ENCODE assay signal across 1 cellular context in the genomic region with DNA sequence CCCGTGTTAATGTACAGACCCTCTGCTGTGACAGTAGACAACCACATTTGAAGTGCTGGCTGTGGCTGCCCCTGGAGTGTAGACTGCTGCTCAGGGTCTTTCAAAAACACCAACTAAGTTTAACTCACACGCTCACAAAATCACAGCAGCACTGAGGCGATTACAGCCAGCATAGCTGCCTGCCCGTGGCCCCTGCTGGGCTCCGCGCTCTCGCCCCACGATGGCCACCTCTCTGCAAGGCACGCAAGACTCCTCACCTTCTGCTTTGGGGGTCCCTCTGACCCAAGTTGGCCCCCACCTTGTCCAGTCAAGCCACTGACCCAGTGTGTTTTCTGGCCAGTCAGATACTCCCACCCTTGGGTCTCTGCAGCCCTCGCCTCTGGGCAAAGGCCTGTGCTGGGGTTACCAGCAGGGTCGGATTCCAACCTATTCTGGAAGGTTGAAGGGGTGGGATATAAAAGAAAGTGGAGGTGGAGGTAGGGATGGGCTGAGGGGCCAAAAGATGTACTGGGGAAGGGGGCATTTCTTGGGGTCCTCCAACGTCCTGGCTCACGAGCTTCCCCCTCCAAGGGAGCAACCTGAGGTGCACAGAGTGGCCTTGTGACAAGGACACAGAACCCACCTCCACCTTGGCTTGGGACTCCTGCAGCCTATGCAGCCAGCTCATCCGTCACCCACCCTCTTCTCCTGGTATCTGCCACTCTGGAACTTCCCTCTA.
TF ChIP-seq lines count a peak whose summit lies in the region.

No MANE protein-coding gene starts in this region.

TF ChIP-seq in H1, 55 proteins besides CTCF, POLR2A, EP300 and RAD21:
- TF ChIP-seq, protein P1, sequence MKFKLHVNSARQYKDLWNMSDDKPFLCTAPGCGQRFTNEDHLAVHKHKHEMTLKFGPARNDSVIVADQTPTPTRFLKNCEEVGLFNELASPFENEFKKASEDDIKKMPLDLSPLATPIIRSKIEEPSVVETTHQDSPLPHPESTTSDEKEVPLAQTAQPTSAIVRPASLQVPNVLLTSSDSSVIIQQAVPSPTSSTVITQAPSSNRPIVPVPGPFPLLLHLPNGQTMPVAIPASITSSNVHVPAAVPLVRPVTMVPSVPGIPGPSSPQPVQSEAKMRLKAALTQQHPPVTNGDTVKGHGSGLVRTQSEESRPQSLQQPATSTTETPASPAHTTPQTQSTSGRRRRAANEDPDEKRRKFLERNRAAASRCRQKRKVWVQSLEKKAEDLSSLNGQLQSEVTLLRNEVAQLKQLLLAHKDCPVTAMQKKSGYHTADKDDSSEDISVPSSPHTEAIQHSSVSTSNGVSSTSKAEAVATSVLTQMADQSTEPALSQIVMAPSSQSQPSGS (IDR thresholded peaks at IDR 0.05; ENCODE audit: low read length) = no peak
- no peak for TF ChIP-seq PHF8 (conservative IDR thresholded peaks at IDR 0.05; ENCODE audit: low read depth, low read length)
- no peak for TF ChIP-seq YY1 (IDR thresholded peaks at IDR 0.05; ENCODE audit: low read depth, low read length)
- TF ChIP-seq SIX5 (IDR thresholded peaks at IDR 0.05; ENCODE audit: low read depth, low read length) = no peak
- no peak for TF ChIP-seq JUND (IDR thresholded peaks at IDR 0.05; ENCODE audit: low read length)
- no peak for TF ChIP-seq ASH2L (IDR thresholded peaks at IDR 0.05; ENCODE audit: low read length)
- TF ChIP-seq SIRT6 (IDR thresholded peaks at IDR 0.05; ENCODE audit: low read length) = no peak
- no peak for TF ChIP-seq KDM1A (IDR thresholded peaks at IDR 0.05; ENCODE audit: borderline replicate concordance, low read length)
- no peak for TF ChIP-seq FOSL1 (IDR thresholded peaks at IDR 0.05; ENCODE audit: insufficient read depth, low read depth, low read length)
- TF ChIP-seq NRF1 (IDR thresholded peaks at IDR 0.05; ENCODE audit: low read depth, low read length) = no peak
- no peak for TF ChIP-seq TAF7 (optimal IDR thresholded peaks at IDR 0.05; ENCODE audit: borderline replicate concordance, low read depth, low read length)
- TF ChIP-seq RBBP5 (IDR thresholded peaks at IDR 0.05; ENCODE audit: borderline replicate concordance, low read depth, low read length) = no peak
- TF ChIP-seq HDAC2 (IDR thresholded peaks at IDR 0.05; ENCODE audit: borderline replicate concordance in 1 of 2, low read depth in 2 of 2, low read length in 2 of 2) = no peak
- no peak for TF ChIP-seq SIN3A (conservative IDR thresholded peaks at IDR 0.05 in 1 of 2, IDR thresholded peaks at IDR 0.05 in 1 of 2; ENCODE audit: low read depth in 1 of 2, low read length in 2 of 2)
- TF ChIP-seq SP2 (IDR thresholded peaks at IDR 0.05; ENCODE audit: low read length) = no peak
- no peak for TF ChIP-seq TAF1 (IDR thresholded peaks at IDR 0.05; ENCODE audit: low read depth, low read length)
- no peak for TF ChIP-seq BRCA1 (IDR thresholded peaks at IDR 0.05; ENCODE audit: low read depth, low read length)
- TF ChIP-seq TEAD4 (IDR thresholded peaks at IDR 0.05; ENCODE audit: low read depth, low read length) = no peak
TF ChIP-seq in H1: peak in this region for 0.
